ENCODE assay signal across 25 cellular contexts in genomic region chr3:33796137-33796536, GRCh38.
"Had no signal": no experiment of that assay in that cellular context is flagged by ENCODE, and none has a peak within 500 bp of the region (broad histone marks: within the 10 kb centered on the region; RNA-seq: fewer than 3 reads in every experiment).

No MANE protein-coding gene starts in this region.

- H3K9me3 Mint-ChIP-seq: activated CD8-positive, alpha-beta T cell treated with anti-CD3 and anti-CD28 coated beads for 36 hours; activated naive CD4-positive, alpha-beta T cell treated with anti-CD3 and anti-CD28 coated beads, Interleukin-2, amount 10 ng/mL, durations not matched to agents 7 days and 5 days; activated naive CD8-positive, alpha-beta T cell treated with anti-CD3 and anti-CD28 coated beads, Interleukin-2, amount 10 ng/mL, durations not matched to agents 7 days and 5 days; activated T-cell treated with anti-CD3 and anti-CD28 coated beads, Interleukin-2, amount 50 U/mL, for 4 hours; activated T-helper 17 cell treated with anti-CD3 and anti-CD28 coated beads, Interleukin-2, amount 50 U/mL, for 72 hours had no signal

- H3K27ac Mint-ChIP-seq: activated CD4-positive, alpha-beta T cell treated with anti-CD3 and anti-CD28 coated beads for 36 hours; activated CD8-positive, alpha-beta T cell treated with anti-CD3 and anti-CD28 coated beads for 36 hours; activated naive CD4-positive, alpha-beta T cell treated with anti-CD3 and anti-CD28 coated beads, Interleukin-2, amount 10 ng/mL, durations not matched to agents 7 days and 5 days; activated naive CD8-positive, alpha-beta T cell treated with anti-CD3 and anti-CD28 coated beads, Interleukin-2, amount 10 ng/mL, durations not matched to agents 7 days and 5 days; activated T-helper 17 cell treated with anti-CD3 and anti-CD28 coated beads, Interleukin-2, amount 50 U/mL, for 72 hours; brain had no signal

- H3K27ac ChIP-seq: ascending aorta, breast epithelium, cardiac muscle cell, colonic mucosa had no signal

- H3K27me3 ChIP-seq: ascending aorta, breast epithelium, cardiac muscle cell, colonic mucosa had no signal

- H3K4me3 Mint-ChIP-seq: activated CD4-positive, alpha-beta T cell treated with anti-CD3 and anti-CD28 coated beads for 36 hours; activated CD8-positive, alpha-beta T cell treated with anti-CD3 and anti-CD28 coated beads for 36 hours; activated naive CD4-positive, alpha-beta T cell treated with anti-CD3 and anti-CD28 coated beads, Interleukin-2, amount 10 ng/mL, durations not matched to agents 7 days and 5 days; activated naive CD8-positive, alpha-beta T cell treated with anti-CD3 and anti-CD28 coated beads, Interleukin-2, amount 10 ng/mL, durations not matched to agents 7 days and 5 days; activated T-helper 17 cell treated with anti-CD3 and anti-CD28 coated beads, Interleukin-2, amount 50 U/mL, for 72 hours had no signal

- H3K4me3 ChIP-seq: ascending aorta, breast epithelium, cardiac muscle cell, colonic mucosa had no signal

- H3K4me1 ChIP-seq: colonic mucosa had no signal

- ATAC-seq: activated CD4-positive, alpha-beta T cell treated with anti-CD3 and anti-CD28 coated beads for 36 hours; activated CD8-positive, alpha-beta T cell treated with anti-CD3 and anti-CD28 coated beads for 36 hours; activated T-cell treated with anti-CD3 and anti-CD28 coated beads, Interleukin-2, amount 50 U/mL, for 4 hours; activated T-helper 17 cell treated with anti-CD3 and anti-CD28 coated beads, Interleukin-2, amount 50 U/mL, for 72 hours; esophagus mucosa had no signal

- DNase-seq: activated CD4-positive, alpha-beta T cell treated with anti-CD3 and anti-CD28 coated beads for 36 hours; activated CD4-positive, alpha-beta T cell treated with anti-CD3 and anti-CD28 coated beads, Interleukin-2, amount 50 U/mL, for 1 hour; activated CD4-positive, alpha-beta T cell treated with anti-CD3 and anti-CD28 coated beads, Interleukin-2, amount 50 U/mL, for 48 hours; activated CD4-positive, CD25-positive, alpha-beta regulatory T cell; activated CD4-positive, CD25-positive, alpha-beta regulatory T cell treated with anti-CD3 and anti-CD28 coated beads, Interleukin-2, amount 50 U/mL, for 72 hours; activated CD8-positive, alpha-beta memory T cell treated with anti-CD3 and anti-CD28 coated beads for 24 hours; activated CD8-positive, alpha-beta T cell treated with anti-CD3 and anti-CD28 coated beads for 36 hours; activated effector memory CD4-positive, alpha-beta T cell treated with Interleukin-2 at 50 U/mL for 16 hours; activated naive CD4-positive, alpha-beta T cell treated with anti-CD3 and anti-CD28 coated beads, Interleukin-2, amount 10 ng/mL, durations not matched to agents 7 days and 5 days; activated naive CD8-positive, alpha-beta T cell treated with anti-CD3 and anti-CD28 coated beads, Interleukin-2, amount 10 ng/mL, durations not matched to agents 7 days and 5 days; activated T-cell treated with anti-CD3 and anti-CD28 coated beads, Interleukin-2, amount 50 U/mL, for 4 hours; central memory CD4-positive, alpha-beta T cell; cerebellar nuclear complex; colonic mucosa; effector CD8-positive, alpha-beta T cell; foreskin fibroblast; head of caudate nucleus; T-helper 1 cell; T-helper 2 cell had no signal
